In the genomic region with DNA sequence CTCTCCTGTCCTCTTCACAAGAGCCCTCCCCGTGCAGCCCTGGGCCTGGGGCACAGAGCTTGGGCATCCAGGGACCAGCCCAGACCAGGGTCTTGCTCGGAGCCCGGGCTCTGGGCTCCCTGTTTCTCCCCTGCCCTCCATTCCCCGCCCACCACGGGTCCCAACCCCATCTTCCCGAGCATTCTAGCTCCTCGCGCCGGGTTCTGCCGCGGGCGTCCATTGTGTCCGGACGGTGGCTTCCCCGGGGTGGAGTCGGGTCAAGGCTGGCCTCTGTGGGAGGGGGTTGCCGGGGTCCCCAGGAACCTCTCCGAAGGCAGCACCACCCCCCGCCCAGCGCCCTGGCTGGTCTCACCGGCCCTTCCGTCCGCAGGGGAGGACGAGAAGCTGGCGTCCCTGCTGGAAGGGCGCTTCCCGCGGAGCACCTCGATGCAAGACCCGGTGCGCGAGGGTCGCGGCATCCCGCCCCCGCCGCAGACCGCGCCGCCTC, we compare ENCODE assay signal across 19 cellular contexts. TPM values are rescaled to one million over a fixed set of nuclear protein-coding genes. Genes with fewer than 3 reads are reported as not detected.
A peak's percentile ranks its signal among the peaks of the same experiment; 100 is the strongest.
DNase-seq lines count a peak whose midpoint lies in the region; ATAC-seq and TF ChIP-seq lines count a peak whose summit lies in the region.
"Had no signal": no experiment of that assay in that cellular context is flagged by ENCODE, and none has a peak within 500 bp of the region (broad histone marks: within the 10 kb centered on the region; RNA-seq: fewer than 3 reads in every experiment).

No MANE protein-coding gene starts in this region.

- peak overlapping the region in 3 of 4 donors; percentile 6 to 47 (median 34) for H3K4me3 ChIP-seq in esophagus squamous epithelium

- H3K27me3 ChIP-seq in esophagus squamous epithelium, result peaks cover 0 to 37% (median 0%) of the 10 kb centered on the region in 4 donors

- no peak for TF ChIP-seq POLR2A in esophagus squamous epithelium (IDR thresholded peaks at IDR 0.05)

- no peaks in the 10 kb centered on the region for H3K9me3 ChIP-seq in esophagus squamous epithelium

- DNase-seq in stimulated activated naive CD8-positive, alpha-beta T cell treated with anti-CD3 and anti-CD28 coated beads, Interleukin-15, amount 100 ng/mL, for 72 hours, result no peak
- no peak for DNase-seq in stimulated activated naive CD8-positive, alpha-beta T cell treated with anti-CD3 and anti-CD28 coated beads, Interleukin-15, Interleukin-2, amounts not matched to agents 100 U/mL and 50 U/mL, for 24 hours
- DNase-seq in esophagus squamous epithelium (lab: John Stamatoyannopoulos, UW) (no peak), mesothelial cell of epicardium (ENCODE audit: low spot score in 2 of 2, unreplicated experiment in 2 of 2) (no peak), SW480 (ENCODE audit: low spot score) (no peak), NCI-H446 (lab: John Stamatoyannopoulos, UW) (no peak), omental fat pad (ENCODE audit: low spot score) (no peak)
- DNase-seq: DMS153, EL, HCEC 1CT, NCI-H1436 treated with DMSO at 0.1 percent for 48 hours, NCI-H2107, NCI-H446 treated with DMSO at 0.1 percent for 48 hours, NCI-H748 treated with DMSO at 0.1 percent for 48 hours had no signal

- TF ChIP-seq CTCF in esophagus squamous epithelium (IDR thresholded peaks at IDR 0.05) (no peak), mesothelial cell of epicardium (IDR thresholded peaks at IDR 0.05; ENCODE audit: unreplicated experiment) (no peak), omental fat pad (IDR thresholded peaks at IDR 0.05) (no peak)

- H3K27me3 Mint-ChIP-seq in stimulated activated naive CD8-positive, alpha-beta T cell treated with anti-CD3 and anti-CD28 coated beads, Interleukin-15, amount 100 ng/mL, for 72 hours, result no peaks in the 10 kb centered on the region
- peaks cover 58% of the 10 kb centered on the region for H3K27me3 Mint-ChIP-seq in mesothelial cell of epicardium (ENCODE audit: low read depth)

- WGBS in esophagus squamous epithelium, 2 donors, result 52 to 67% methylated on average over 3 to 11 of the region's 40 CpGs

- no peak overlapping the region for H3K4me3 Mint-ChIP-seq in stimulated activated naive CD8-positive, alpha-beta T cell treated with anti-CD3 and anti-CD28 coated beads, Interleukin-15, amount 100 ng/mL, for 72 hours
- H3K4me3 Mint-ChIP-seq in mesothelial cell of epicardium, result peak overlapping the region; percentile 28

- no peaks in the 10 kb centered on the region for H3K4me1 Mint-ChIP-seq in stimulated activated naive CD8-positive, alpha-beta T cell treated with anti-CD3 and anti-CD28 coated beads, Interleukin-15, amount 100 ng/mL, for 72 hours
- no peaks in the 10 kb centered on the region for H3K4me1 Mint-ChIP-seq in mesothelial cell of epicardium

- peaks cover 0 to 38% (median 0%) of the 10 kb centered on the region in 3 donors for H3K36me3 ChIP-seq in esophagus squamous epithelium

- peaks cover 32% of the 10 kb centered on the region for H3K36me3 Mint-ChIP-seq in mesothelial cell of epicardium

- H3K9me3 Mint-ChIP-seq in stimulated activated naive CD8-positive, alpha-beta T cell treated with anti-CD3 and anti-CD28 coated beads, Interleukin-15, amount 100 ng/mL, for 72 hours, result no peaks in the 10 kb centered on the region
- H3K9me3 Mint-ChIP-seq in mesothelial cell of epicardium, result no peaks in the 10 kb centered on the region

- intact Hi-C loops in esophagus squamous epithelium (cut with DNase I), result no loop called here

- H3K27ac ChIP-seq in esophagus squamous epithelium, result no peak overlapping the region
- H3K27ac ChIP-seq: C4-2B had no signal

- H3K4me1 ChIP-seq in esophagus squamous epithelium, result peaks cover 0 to 14% (median 10%) of the 10 kb centered on the region in 3 donors

- peak; percentile 9 for ATAC-seq in stimulated activated naive CD8-positive, alpha-beta T cell treated with anti-CD3 and anti-CD28 coated beads, Interleukin-15, amount 100 ng/mL, for 72 hours
- ATAC-seq in stimulated activated naive CD8-positive, alpha-beta T cell treated with anti-CD3 and anti-CD28 coated beads, Interleukin-15, Interleukin-2, amounts not matched to agents 100 U/mL and 50 U/mL, for 24 hours, result no peak
- ATAC-seq in HG03280 (IDR thresholded peaks at IDR 0.05; ENCODE audit: unreplicated experiment) (no peak), omental fat pad (ENCODE audit: low FRiP score) (no peak)
- ATAC-seq: Panc1, Right ventricle myocardium inferior had no signal

- no peak overlapping the region for H3K27ac Mint-ChIP-seq in stimulated activated naive CD8-positive, alpha-beta T cell treated with anti-CD3 and anti-CD28 coated beads, Interleukin-15, amount 100 ng/mL, for 72 hours
- H3K27ac Mint-ChIP-seq in mesothelial cell of epicardium, result no peak overlapping the region

RNA-seq across cellular contexts. Expression of gene ACR, which starts 18.1 kb away (rescaled TPM):
- not detected for total RNA-seq in esophagus squamous epithelium
- total RNA-seq in mesothelial cell of epicardium, result 1.0 to 2.2 TPM (median 1.2 TPM) in 3 replicates
- 1 to 10 TPM in 1 of 4 donors, under 1 TPM in 1, not detected in 2; 0.72 to 1.7 TPM for total RNA-seq in omental fat pad
- total RNA-seq: HT-29 had no signal

RNA-seq across cellular contexts. Expression of gene SHANK3, which starts 47.2 kb away (rescaled TPM):
- total RNA-seq in esophagus squamous epithelium (1 to 10 TPM; 3.7 to 5.9 (median 4.5) TPM), mesothelial cell of epicardium (14.2 to 14.8 TPM (median 14.3 TPM) in 3 replicates), omental fat pad (10 to 100 TPM in 3 of 4 donors, 1 to 10 TPM in 1; 3.3 to 61.3 (median 19.4) TPM)
- total RNA-seq: HT-29 had no signal
